Comparison of ENCODE assay signal across 30 cellular contexts in the genomic region with DNA sequence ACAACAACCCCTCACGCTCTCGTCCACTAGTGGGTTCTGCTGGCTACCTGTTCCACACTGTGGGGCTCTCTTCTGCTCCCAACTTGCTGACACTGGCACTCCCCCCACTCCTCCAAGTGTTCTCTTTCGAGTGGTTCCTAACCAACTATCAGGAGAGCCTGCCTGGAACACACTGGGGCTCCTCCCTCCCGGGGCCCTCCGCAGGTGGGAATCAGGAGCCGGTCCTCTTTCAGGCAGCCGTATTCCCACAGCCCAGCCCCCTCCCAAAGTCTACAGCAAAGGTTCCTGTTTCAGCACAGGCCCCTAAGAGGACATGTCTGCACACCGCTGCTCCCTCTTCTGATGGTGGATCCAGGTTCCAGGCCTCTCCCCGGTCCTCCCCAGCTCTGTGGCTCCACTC.
"Had no signal": no experiment of that assay in that cellular context is flagged by ENCODE, and none has a peak within 500 bp of the region (broad histone marks: within the 10 kb centered on the region; RNA-seq: fewer than 3 reads in every experiment).

No MANE protein-coding gene starts in this region.

- H3K4me3 ChIP-seq: body of pancreas, esophagus squamous epithelium, gastroesophageal sphincter had no signal

- H3K9me3 ChIP-seq: body of pancreas, esophagus squamous epithelium, gastroesophageal sphincter had no signal

- H3K36me3 Mint-ChIP-seq: activated naive CD8-positive, alpha-beta T cell had no signal

- H3K4me3 Mint-ChIP-seq: activated B cell treated with CpG ODN at 0.5 μM for 24 hours; activated CD8-positive, alpha-beta T cell treated with anti-CD3 and anti-CD28 coated beads for 36 hours; activated naive CD8-positive, alpha-beta T cell; activated T-cell treated with anti-CD3 and anti-CD28 coated beads, Interleukin-2, amount 50 U/mL, for 24 hours; activated T-cell treated with anti-CD3 and anti-CD28 coated beads, Interleukin-2, amount 50 U/mL, for 72 hours; T-helper 17 cell; T-helper 2 cell treated with Interferon-gamma antibody and Interleukin-4, amounts not matched to agents 5 μg/mL and 100 μg/mL, for 36 hours had no signal

- H3K4me1 Mint-ChIP-seq: activated B cell treated with CpG ODN at 0.5 μM for 24 hours had no signal

- H3K27ac ChIP-seq: body of pancreas, epithelial cell of prostate, esophagus squamous epithelium, gastroesophageal sphincter, WERI-Rb-1 had no signal

- H3K27me3 Mint-ChIP-seq: activated CD8-positive, alpha-beta T cell treated with anti-CD3 and anti-CD28 coated beads for 36 hours; activated naive CD8-positive, alpha-beta T cell had no signal

- H3K4me1 ChIP-seq: body of pancreas, esophagus squamous epithelium had no signal

- H3K36me3 ChIP-seq: esophagus squamous epithelium, gastroesophageal sphincter, WERI-Rb-1 had no signal

- DNase-seq: activated B cell treated with CpG ODN at 0.5 μM for 24 hours; activated CD4-positive, alpha-beta T cell treated with anti-CD3 and anti-CD28 coated beads for 48 hours; activated CD4-positive, alpha-beta T cell treated with anti-CD3 and anti-CD28 coated beads, Interleukin-2, amount 50 U/mL, for 1 hour; activated CD4-positive, alpha-beta T cell treated with anti-CD3 and anti-CD28 coated beads, Interleukin-2, amount 50 U/mL, for 48 hours; activated CD8-positive, alpha-beta memory T cell treated with anti-CD3 and anti-CD28 coated beads for 24 hours; activated CD8-positive, alpha-beta memory T cell treated with anti-CD3 and anti-CD28 coated beads, Interleukin-2, amount 50 U/mL, for 4 hours; activated CD8-positive, alpha-beta T cell treated with anti-CD3 and anti-CD28 coated beads for 36 hours; activated effector memory CD4-positive, alpha-beta T cell treated with Interleukin-2 at 50 U/mL for 16 hours; activated gamma-delta T cell treated with Interleukin-2 at 50 U/mL for 16 hours; activated naive CD4-positive, alpha-beta T cell treated with anti-CD3 and anti-CD28 coated beads, Interleukin-2, amount 50 U/mL, for 16 hours; activated naive CD4-positive, alpha-beta T cell treated with Interleukin-2 at 50 U/mL for 16 hours; activated T-cell treated with anti-CD3 and anti-CD28 coated beads for 4 hours; activated T-cell treated with anti-CD3 and anti-CD28 coated beads, Interleukin-2, amount 50 U/mL, for 24 hours; activated T-cell treated with anti-CD3 and anti-CD28 coated beads, Interleukin-2, amount 50 U/mL, for 72 hours; amygdala; aorta; body of pancreas; caudate nucleus; effector CD8-positive, alpha-beta T cell; esophagus squamous epithelium; foreskin melanocyte; T-helper 1 cell; T-helper 17 cell; T1000; WERI-Rb-1 had no signal

- H3K27ac Mint-ChIP-seq: activated B cell treated with CpG ODN at 0.5 μM for 24 hours; activated CD8-positive, alpha-beta T cell treated with anti-CD3 and anti-CD28 coated beads for 36 hours; activated naive CD8-positive, alpha-beta T cell; activated T-cell treated with anti-CD3 and anti-CD28 coated beads, Interleukin-2, amount 50 U/mL, for 24 hours; activated T-cell treated with anti-CD3 and anti-CD28 coated beads, Interleukin-2, amount 50 U/mL, for 72 hours; T-helper 17 cell; T-helper 2 cell treated with Interferon-gamma antibody and Interleukin-4, amounts not matched to agents 5 μg/mL and 100 μg/mL, for 36 hours had no signal

- H3K27me3 ChIP-seq: body of pancreas, esophagus squamous epithelium, gastroesophageal sphincter had no signal

- ATAC-seq: activated CD4-positive, CD25-positive, alpha-beta regulatory T cell treated with anti-CD3 and anti-CD28 coated beads, Interleukin-2, amount 50 U/mL, for 24 hours; activated CD8-positive, alpha-beta T cell treated with anti-CD3 and anti-CD28 coated beads for 36 hours; activated T-cell treated with anti-CD3 and anti-CD28 coated beads, Interleukin-2, amount 50 U/mL, for 72 hours; body of pancreas; gastroesophageal sphincter; T-helper 17 cell had no signal

- H3K9me3 Mint-ChIP-seq: activated B cell treated with CpG ODN at 0.5 μM for 24 hours; activated CD8-positive, alpha-beta T cell treated with anti-CD3 and anti-CD28 coated beads for 36 hours; activated T-cell treated with anti-CD3 and anti-CD28 coated beads, Interleukin-2, amount 50 U/mL, for 24 hours; activated T-cell treated with anti-CD3 and anti-CD28 coated beads, Interleukin-2, amount 50 U/mL, for 72 hours; T-helper 2 cell treated with Interferon-gamma antibody and Interleukin-4, amounts not matched to agents 5 μg/mL and 100 μg/mL, for 36 hours had no signal
